In the genomic region with DNA sequence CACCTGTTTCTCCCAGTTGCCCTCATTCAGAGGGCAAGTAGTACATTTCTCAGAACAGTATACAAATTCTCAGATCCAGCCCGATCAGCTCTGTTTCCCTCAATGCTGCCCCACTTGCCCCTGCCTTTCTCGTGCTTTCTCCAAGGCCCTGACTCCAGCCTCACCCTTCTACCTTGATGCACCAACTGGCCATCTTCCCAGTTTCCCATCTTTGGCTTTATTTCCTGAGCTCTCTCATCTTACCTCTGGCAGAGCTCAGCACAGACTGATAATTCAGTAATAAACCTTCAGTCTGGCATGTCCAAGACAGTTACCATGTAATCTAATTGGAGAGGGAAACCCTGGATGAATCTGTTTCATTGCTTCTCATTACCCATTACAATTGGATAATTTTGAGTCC, we compare ENCODE assay signal across 6 cellular contexts.
"Had no signal": no experiment of that assay in that cellular context is flagged by ENCODE, and none has a peak within 500 bp of the region (broad histone marks: within the 10 kb centered on the region; RNA-seq: fewer than 3 reads in every experiment).

No MANE protein-coding gene starts in this region.

- H3K27me3 Mint-ChIP-seq: IgD-negative memory B cell had no signal

- DNase-seq: IMR-90, KBM-7, KG1 had no signal

- H3K4me3 ChIP-seq: K562 had no signal

- H3K27ac ChIP-seq: HL-60 had no signal

- H3K4me1 Mint-ChIP-seq: IgD-negative memory B cell had no signal

- H3K4me3 Mint-ChIP-seq: IgD-negative memory B cell had no signal

- H3K36me3 Mint-ChIP-seq: IgD-negative memory B cell had no signal

- H3K27ac Mint-ChIP-seq: IgD-negative memory B cell had no signal
